Comparison of ENCODE assay signal across 1 cellular context in genomic region chr22:19455033-19455432, GRCh38.
TF ChIP-seq lines count a peak whose summit lies in the region.

No MANE protein-coding gene starts in this region.

TF ChIP-seq in K562, 482 proteins besides CTCF, POLR2A, EP300 and RAD21:
- TF ChIP-seq CEBPG (CRISPR knock-in tag; IDR thresholded peaks at IDR 0.05) (no peak), CEBPG (tag; conservative IDR thresholded peaks at IDR 0.05 in 1 of 2, IDR thresholded peaks at IDR 0.05 in 1 of 2) (no peak), HDGF (IDR thresholded peaks at IDR 0.05) (no peak), ZFP91 (CRISPR knock-in tag; IDR thresholded peaks at IDR 0.05) (0 out of 2 replicates have a peak, but pooled peaks have one; percentile 9), ZNF77 (CRISPR knock-in tag; IDR thresholded peaks at IDR 0.05) (0 out of 2 replicates have a peak, but pooled peaks have one; percentile 54), THRA (IDR thresholded peaks at IDR 0.05) (no peak), PHB (CRISPR knock-in tag; IDR thresholded peaks at IDR 0.05) (peak; percentile 3; the same call in 1 of the 2 replicates), PRMT5 (CRISPR knock-in tag; IDR thresholded peaks at IDR 0.05) (0 out of 2 replicates have a peak, but pooled peaks have one; percentile 29), HDAC6 (IDR thresholded peaks at IDR 0.05; ENCODE audit: low read depth, low read length) (0 out of 2 replicates have a peak, but pooled peaks have one; percentile 2), PPARD (CRISPR knock-in tag; IDR thresholded peaks at IDR 0.05) (no peak), MCM3 (IDR thresholded peaks at IDR 0.05) (no peak), WHSC1 (IDR thresholded peaks at IDR 0.05; ENCODE audit: low read length) (no peak)
